13 cellular contexts compared by ENCODE assay signal in genomic region chr2:111161971-111162370, GRCh38. TPM values are rescaled to one million over a fixed set of nuclear protein-coding genes. Genes with fewer than 3 reads are reported as not detected.
DNase-seq lines count a peak whose midpoint lies in the region; ATAC-seq and TF ChIP-seq lines count a peak whose summit lies in the region.
"Had no signal": no experiment of that assay in that cellular context is flagged by ENCODE, and none has a peak within 500 bp of the region (broad histone marks: within the 10 kb centered on the region; RNA-seq: fewer than 3 reads in every experiment).

No MANE protein-coding gene starts in this region.

- H2AFZ ChIP-seq in SK-N-SH (ENCODE audit: low read depth) (no peak overlapping the region), MM.1S (ENCODE audit: low read length) (no peak overlapping the region)
- H2AFZ ChIP-seq: neural progenitor cell had no signal

- H3K4me3 ChIP-seq in SK-N-SH (ENCODE audit: low read depth in 2 of 2, low read length in 1 of 2) (no peak overlapping the region), Caco-2 (ENCODE audit: low read depth, low read length) (no peak overlapping the region), MM.1S (ENCODE audit: low read length) (no peak overlapping the region)
- H3K4me3 ChIP-seq: neural progenitor cell had no signal

- H3K4me1 ChIP-seq in SK-N-SH (ENCODE audit: control insufficient read depth in 1 of 2, insufficient read depth in 2 of 2, low read depth in 1 of 2, low read length in 1 of 2) (peaks cover 20 to 72% of the 10 kb centered on the region in 2 experiments), Caco-2 (peaks cover 5% of the 10 kb centered on the region; the same call in 1 of the 2 replicates), MM.1S (ENCODE audit: low read length) (peaks cover 12% of the 10 kb centered on the region)

- DNase-seq in NCI-H1694 (lab: John Stamatoyannopoulos, UW) (peak; percentile 97), SK-N-SH (peak; percentile 60), left ventricle myocardium superior (peak; percentile 80), Caco-2 (no peak), MM.1S (no peak), ureter (ENCODE audit: low spot score) (no peak)
- no peak for DNase-seq in stimulated activated naive B cell treated with anti-CD40 and anti-IgM and Interleukin-4, amounts not matched to agents 10 μg/mL and 1 μg/mL and 100 μg/mL, for 72 hours
- DNase-seq: activated CD4-positive, alpha-beta memory T cell treated with anti-CD3 and anti-CD28 coated beads, Interleukin-2, amount 10 ng/mL, durations not matched to agents 7 days and 5 days; activated naive CD4-positive, alpha-beta T cell treated with anti-CD3 and anti-CD28 coated beads for 36 hours; foreskin melanocyte had no signal

- H3K9me3 ChIP-seq in SK-N-SH (no peaks in the 10 kb centered on the region), Caco-2 (no peaks in the 10 kb centered on the region), MM.1S (replicated peaks; ENCODE audit: insufficient read depth, low read length) (no peaks in the 10 kb centered on the region)

- WGBS in SK-N-SH (ENCODE audit: low lambda C conversion rate): 50% methylated on average over 12 of the region's 12 CpGs

- TF ChIP-seq CTCF in SK-N-SH (IDR thresholded peaks at IDR 0.05): no peak
- no peak for TF ChIP-seq CTCF in Caco-2 (IDR thresholded peaks at IDR 0.05; ENCODE audit: insufficient read depth in 1 of 2, low read depth in 1 of 2, low read length in 1 of 2, severe bottlenecking in 1 of 2, unreplicated experiment in 1 of 2)
- TF ChIP-seq CTCF in MM.1S (IDR thresholded peaks at IDR 0.05; ENCODE audit: low read length): no peak

- no peaks in the 10 kb centered on the region for H3K9me3 Mint-ChIP-seq in stimulated activated naive B cell treated with anti-CD40 and anti-IgM and Interleukin-4, amounts not matched to agents 10 μg/mL and 1 μg/mL and 100 μg/mL, for 72 hours
- no peaks in the 10 kb centered on the region for H3K9me3 Mint-ChIP-seq in Caco-2 (ENCODE audit: unreplicated experiment)
- H3K9me3 Mint-ChIP-seq: activated CD4-positive, alpha-beta memory T cell treated with anti-CD3 and anti-CD28 coated beads, Interleukin-2, amount 10 ng/mL, durations not matched to agents 7 days and 5 days; activated naive CD4-positive, alpha-beta T cell treated with anti-CD3 and anti-CD28 coated beads for 36 hours; neural progenitor cell had no signal

- no peaks in the 10 kb centered on the region for H3K9me2 ChIP-seq in SK-N-SH
- H3K9me2 ChIP-seq in MM.1S (replicated peaks; ENCODE audit: insufficient read depth, low read length): no peaks in the 10 kb centered on the region

- H3F3A ChIP-seq in SK-N-SH (replicated peaks; ENCODE audit: insufficient read depth) (peaks cover 4% of the 10 kb centered on the region), MM.1S (ENCODE audit: insufficient read depth, low read length) (peaks cover 19% of the 10 kb centered on the region)

- ATAC-seq in left ventricle myocardium superior: peak; percentile 96
- ATAC-seq in stimulated activated naive B cell treated with anti-CD40 and anti-IgM and Interleukin-4, amounts not matched to agents 10 μg/mL and 1 μg/mL and 100 μg/mL, for 72 hours (replicated peaks): no peak
- no peak for ATAC-seq in HG02759 (IDR thresholded peaks at IDR 0.05; ENCODE audit: unreplicated experiment)

- H4K20me1 ChIP-seq in SK-N-SH (ENCODE audit: insufficient read depth) (peaks cover 6% of the 10 kb centered on the region; the same call in 1 of the 2 replicates), MM.1S (ENCODE audit: insufficient read depth, low read length) (peaks cover 63% of the 10 kb centered on the region)

- 0 out of 2 replicates have a peak, but pooled peaks have one; percentile 4 for TF ChIP-seq RAD21 in SK-N-SH (IDR thresholded peaks at IDR 0.05; ENCODE audit: low read length)

- no peaks in the 10 kb centered on the region for H3K27me3 Mint-ChIP-seq in stimulated activated naive B cell treated with anti-CD40 and anti-IgM and Interleukin-4, amounts not matched to agents 10 μg/mL and 1 μg/mL and 100 μg/mL, for 72 hours
- no peaks in the 10 kb centered on the region for H3K27me3 Mint-ChIP-seq in Caco-2 (ENCODE audit: insufficient read depth, unreplicated experiment)

- peaks cover 42 to 60% of the 10 kb centered on the region in 2 donors for H3K4me1 Mint-ChIP-seq in stimulated activated naive B cell treated with anti-CD40 and anti-IgM and Interleukin-4, amounts not matched to agents 10 μg/mL and 1 μg/mL and 100 μg/mL, for 72 hours
- peaks cover 6% of the 10 kb centered on the region for H3K4me1 Mint-ChIP-seq in Caco-2 (ENCODE audit: low read depth, unreplicated experiment)

- H3K4me2 ChIP-seq in SK-N-SH (peak overlapping the region; percentile 24; the same call in 1 of the 2 replicates), MM.1S (ENCODE audit: low read depth, low read length) (no peak overlapping the region)
- H3K4me2 ChIP-seq: neural progenitor cell had no signal

- H3K79me2 ChIP-seq in SK-N-SH (ENCODE audit: insufficient read depth) (no peaks in the 10 kb centered on the region), MM.1S (ENCODE audit: low read length) (peaks cover 75% of the 10 kb centered on the region)

- peaks cover 59 to 66% of the 10 kb centered on the region in 2 donors for H3K36me3 Mint-ChIP-seq in stimulated activated naive B cell treated with anti-CD40 and anti-IgM and Interleukin-4, amounts not matched to agents 10 μg/mL and 1 μg/mL and 100 μg/mL, for 72 hours
- H3K36me3 Mint-ChIP-seq in Caco-2 (ENCODE audit: insufficient read depth, unreplicated experiment): peaks cover 27% of the 10 kb centered on the region

- no peak overlapping the region for H3K4me3 Mint-ChIP-seq in stimulated activated naive B cell treated with anti-CD40 and anti-IgM and Interleukin-4, amounts not matched to agents 10 μg/mL and 1 μg/mL and 100 μg/mL, for 72 hours
- no peak overlapping the region for H3K4me3 Mint-ChIP-seq in Caco-2 (ENCODE audit: unreplicated experiment)
- H3K4me3 Mint-ChIP-seq: activated CD4-positive, alpha-beta memory T cell treated with anti-CD3 and anti-CD28 coated beads, Interleukin-2, amount 10 ng/mL, durations not matched to agents 7 days and 5 days; activated naive CD4-positive, alpha-beta T cell treated with anti-CD3 and anti-CD28 coated beads for 36 hours; CD14-positive monocyte; neural progenitor cell had no signal

- peak overlapping the region; percentile 20 for H3K27ac Mint-ChIP-seq in stimulated activated naive B cell treated with anti-CD40 and anti-IgM and Interleukin-4, amounts not matched to agents 10 μg/mL and 1 μg/mL and 100 μg/mL, for 72 hours
- H3K27ac Mint-ChIP-seq in Caco-2 (ENCODE audit: unreplicated experiment): no peak overlapping the region
- H3K27ac Mint-ChIP-seq: activated CD4-positive, alpha-beta memory T cell treated with anti-CD3 and anti-CD28 coated beads, Interleukin-2, amount 10 ng/mL, durations not matched to agents 7 days and 5 days; activated naive CD4-positive, alpha-beta T cell treated with anti-CD3 and anti-CD28 coated beads for 36 hours had no signal

- CTCF ChIA-PET in SK-N-SH (lab: Yijun Ruan, JAX): interaction anchor here (0.8 to 1.5 kb wide), 6 partner anchors 16 to 350 kb away, joined by 3 to 5 read pairs (median 3); no protein-coding TSS in a partner anchor
- CTCF ChIA-PET in Caco-2 (lab: Charles Lee): no interaction called here

- no TSS peak for BruUV-seq in Caco-2 (replicated peaks; lab: Mats Ljungman, UMichigan)

- H3K27me3 ChIP-seq in SK-N-SH (ENCODE audit: insufficient read depth) (no peaks in the 10 kb centered on the region), Caco-2 (replicated peaks; ENCODE audit: control insufficient read depth, insufficient read depth, low read length) (no peaks in the 10 kb centered on the region), MM.1S (replicated peaks; ENCODE audit: insufficient read depth, low read length) (no peaks in the 10 kb centered on the region)
- H3K27me3 ChIP-seq: neural progenitor cell had no signal

- 0 out of 4 replicates have a peak, but pooled peaks of 1 of the 2 experiments have one; percentile 7 for TF ChIP-seq EP300 in SK-N-SH (IDR thresholded peaks at IDR 0.05; ENCODE audit: borderline replicate concordance in 1 of 2, low read depth in 1 of 2, low read length in 1 of 2)

- peaks cover 8 to 40% of the 10 kb centered on the region in 2 experiments for H3K36me3 ChIP-seq in SK-N-SH (replicated peaks in 1 of 2; ENCODE audit: control insufficient read depth in 1 of 2, insufficient read depth in 2 of 2, low read length in 1 of 2)
- peaks cover 10% of the 10 kb centered on the region for H3K36me3 ChIP-seq in Caco-2 (ENCODE audit: control insufficient read depth, insufficient read depth, low read length)
- peaks cover 28% of the 10 kb centered on the region for H3K36me3 ChIP-seq in MM.1S (replicated peaks; ENCODE audit: insufficient read depth, low read length)

- H3K9ac ChIP-seq in SK-N-SH (no peak overlapping the region), MM.1S (ENCODE audit: low read length) (no peak overlapping the region)
- H3K9ac ChIP-seq: neural progenitor cell had no signal

- H3K27ac ChIP-seq in SK-N-SH (ENCODE audit: low read depth in 2 of 2, low read length in 1 of 2) (peak overlapping the region in 1 of 2 experiments; percentile 91; a peak in 2 of 4 replicates), MM.1S (ENCODE audit: low read length) (no peak overlapping the region)
- H3K27ac ChIP-seq: neural progenitor cell had no signal

- intact Hi-C loops in left ventricle myocardium superior (cut with micrococcal nuclease): no loop called here
- intact Hi-C loops in Caco-2 (cut with micrococcal nuclease; ENCODE audit: unreplicated experiment): no loop called here

- POLR2A ChIA-PET in SK-N-SH (lab: Yijun Ruan, JAX) (interaction anchor here (0.6 to 1.2 kb wide), 3 partner anchors 18 to 41 kb away, joined by 3 to 8 read pairs (median 5); partner anchors contain the start of gene BCL2L11), Caco-2 (lab: Charles Lee) (no interaction called here)

TF ChIP-seq in SK-N-SH, 30 proteins besides CTCF, POLR2A, EP300 and RAD21 (continues in another document):
- TF ChIP-seq GABPA (IDR thresholded peaks at IDR 0.05; ENCODE audit: low read depth) (no peak), RXRA (IDR thresholded peaks at IDR 0.05; ENCODE audit: borderline replicate concordance, low read depth) (no peak), SMC3 (IDR thresholded peaks at IDR 0.05; ENCODE audit: low read depth, low read length) (no peak), MAX (IDR thresholded peaks at IDR 0.05; ENCODE audit: low read depth) (no peak), GATA2 (CRISPR knock-in tag; IDR thresholded peaks at IDR 0.05) (no peak), NFIC (IDR thresholded peaks at IDR 0.05; ENCODE audit: borderline replicate concordance) (peak; percentile 39; the same call in 1 of the 2 replicates)

RNA-seq across cellular contexts. Expression of gene BCL2L11, which starts 41.3 kb away (rescaled TPM):
- polyA plus RNA-seq in SK-N-SH (2012; rRNA removed): 2.4 and 3.3 TPM in 2 replicates
- 2.8 and 3.3 TPM in 2 replicates for polyA plus RNA-seq in SK-N-SH (2012; cell fraction: cytosol; rRNA removed)
- polyA plus RNA-seq in SK-N-SH (2012; cell fraction: nucleus; rRNA removed): 5.1 and 7.3 TPM in 2 replicates
- total RNA-seq in left ventricle myocardium superior: 10.1 TPM
- 27.7 and 28.9 TPM in 2 replicates for total RNA-seq in Caco-2 (2022)
- total RNA-seq in ureter: 18.3 TPM

Comparison
In these comparisons a context has a peak if more than half of its experiments do, and no peak if none do; other contexts are left out.
1. DNase-seq: peak in NCI-H1694 (single experiment), SK-N-SH (single experiment) and left ventricle myocardium superior (single experiment); none in stimulated activated naive B cell treated with anti-CD40 and anti-IgM and Interleukin-4, amounts not matched to agents 10 μg/mL and 1 μg/mL and 100 μg/mL, for 72 hours (single experiment), Caco-2 (0 of 2), MM.1S (single experiment) and ureter (single experiment).